ENCODE assay signal across 8 cellular contexts in genomic region chrX:47581731-47582647, GRCh38. TPM values are rescaled to one million over a fixed set of nuclear protein-coding genes. Genes with fewer than 3 reads are reported as not detected.
DNase-seq lines count a peak whose midpoint lies in the region; ATAC-seq and TF ChIP-seq lines count a peak whose summit lies in the region.

Gene TIMP1 (plus strand): TSS chrX:47582436. CDS start chrX:47583416, 980 bp downstream.

- H3K9me3 Mint-ChIP-seq in activated T-helper 17 cell treated with anti-CD3 and anti-CD28 coated beads, Interleukin-2, amount 50 U/mL, for 72 hours: no peaks in the 10 kb centered on the region
- no peaks in the 10 kb centered on the region for H3K9me3 Mint-ChIP-seq in natural killer cell

- intact Hi-C loops in natural killer cell (cut with micrococcal nuclease): loop anchor here (1.0 to 5.0 kb wide), 2 partner anchors 35 to 53 kb away; no protein-coding TSS in a partner anchor

- peaks cover 36% of the 10 kb centered on the region for H3K4me1 Mint-ChIP-seq in activated T-helper 17 cell treated with anti-CD3 and anti-CD28 coated beads, Interleukin-2, amount 50 U/mL, for 72 hours
- H3K4me1 Mint-ChIP-seq in natural killer cell: peaks cover 20 to 39% of the 10 kb centered on the region in 2 donors

- peak; percentile 97 for ATAC-seq in GM19043 (IDR thresholded peaks at IDR 0.05; ENCODE audit: low read depth, unreplicated experiment)
- ATAC-seq in HG03342 (IDR thresholded peaks at IDR 0.05; ENCODE audit: unreplicated experiment): peak; percentile 86
- peak; percentile 81 for ATAC-seq in activated T-helper 17 cell treated with anti-CD3 and anti-CD28 coated beads, Interleukin-2, amount 50 U/mL, for 72 hours (replicated peaks)
- peak; percentile 92 to 96 (median 93) for ATAC-seq in natural killer cell

- no peak for TF ChIP-seq CTCF in fibroblast of mammary gland (conservative IDR thresholded peaks at IDR 0.05; ENCODE audit: control insufficient read depth, insufficient read depth, low read depth, low read length)
- no peak for TF ChIP-seq CTCF in natural killer cell (IDR thresholded peaks at IDR 0.05)

- peak within 1 kb of the TSS; percentile 73 for H3K4me3 ChIP-seq in fibroblast of mammary gland (ENCODE audit: control insufficient read depth, low read depth, low read length)

- DNase-seq in ACHN (peak; percentile 81), RKO (ENCODE audit: low spot score) (peak; percentile 97), fibroblast of mammary gland (ENCODE audit: low read depth) (peak; percentile 92), natural killer cell (peak; percentile 70)
- DNase-seq in stimulated activated naive CD4-positive, alpha-beta T cell (lab: John Stamatoyannopoulos, UW): peak; percentile 19 to 59 (median 46)

- no peaks in the 10 kb centered on the region for H3K27me3 Mint-ChIP-seq in activated T-helper 17 cell treated with anti-CD3 and anti-CD28 coated beads, Interleukin-2, amount 50 U/mL, for 72 hours
- H3K27me3 Mint-ChIP-seq in natural killer cell (ENCODE audit: low read depth in 2 of 2): peaks cover 0 to 5% of the 10 kb centered on the region in 2 donors

- H3K4me3 Mint-ChIP-seq in activated T-helper 17 cell treated with anti-CD3 and anti-CD28 coated beads, Interleukin-2, amount 50 U/mL, for 72 hours: peak within 1 kb of the TSS; percentile 75
- H3K4me3 Mint-ChIP-seq in natural killer cell: peak within 1 kb of the TSS; percentile 70

- H3K36me3 Mint-ChIP-seq in activated T-helper 17 cell treated with anti-CD3 and anti-CD28 coated beads, Interleukin-2, amount 50 U/mL, for 72 hours (ENCODE audit: low read depth): peaks cover 31% of the 10 kb centered on the region
- H3K36me3 Mint-ChIP-seq in natural killer cell: no peaks in the 10 kb centered on the region

- peak within 1 kb of the TSS; percentile 90 for H3K27ac Mint-ChIP-seq in activated T-helper 17 cell treated with anti-CD3 and anti-CD28 coated beads, Interleukin-2, amount 50 U/mL, for 72 hours
- H3K27ac Mint-ChIP-seq in natural killer cell: peak within 1 kb of the TSS in 1 of 2 donors; percentile 88

- in situ Hi-C loops in ACHN (cut with HindIII; ENCODE audit: low pct_ligation_motif_present, low pct_unique_long_range_greater_than_20kb, low sequenced_read_pairs): no loop called here

RNA-seq across cellular contexts. Expression of gene TIMP1, which starts in this region (rescaled TPM):
- total RNA-seq in activated T-helper 17 cell treated with anti-CD3 and anti-CD28 coated beads, Interleukin-2, amount 50 U/mL, for 72 hours: 100 to 1,000 TPM in 1 of 2 donors, 10 to 100 TPM in 1; 56.1 to 302 TPM
- 10 to 100 TPM; 50.9 to 71.3 (median 68.6) TPM for total RNA-seq in natural killer cell

Comparison
In these comparisons a context has a peak if more than half of its experiments do, and no peak if none do; other contexts are left out.
1. Peak in every context shown above with its lines: DNase-seq, ATAC-seq and H3K4me3 ChIP-seq.
2. DNase-seq: peak in every context shown above with its lines; median percentile 97 in RKO; 92 in fibroblast of mammary gland; 81 in ACHN; 70 in natural killer cell; 46 in stimulated activated naive CD4-positive, alpha-beta T cell.